In the genomic region with DNA sequence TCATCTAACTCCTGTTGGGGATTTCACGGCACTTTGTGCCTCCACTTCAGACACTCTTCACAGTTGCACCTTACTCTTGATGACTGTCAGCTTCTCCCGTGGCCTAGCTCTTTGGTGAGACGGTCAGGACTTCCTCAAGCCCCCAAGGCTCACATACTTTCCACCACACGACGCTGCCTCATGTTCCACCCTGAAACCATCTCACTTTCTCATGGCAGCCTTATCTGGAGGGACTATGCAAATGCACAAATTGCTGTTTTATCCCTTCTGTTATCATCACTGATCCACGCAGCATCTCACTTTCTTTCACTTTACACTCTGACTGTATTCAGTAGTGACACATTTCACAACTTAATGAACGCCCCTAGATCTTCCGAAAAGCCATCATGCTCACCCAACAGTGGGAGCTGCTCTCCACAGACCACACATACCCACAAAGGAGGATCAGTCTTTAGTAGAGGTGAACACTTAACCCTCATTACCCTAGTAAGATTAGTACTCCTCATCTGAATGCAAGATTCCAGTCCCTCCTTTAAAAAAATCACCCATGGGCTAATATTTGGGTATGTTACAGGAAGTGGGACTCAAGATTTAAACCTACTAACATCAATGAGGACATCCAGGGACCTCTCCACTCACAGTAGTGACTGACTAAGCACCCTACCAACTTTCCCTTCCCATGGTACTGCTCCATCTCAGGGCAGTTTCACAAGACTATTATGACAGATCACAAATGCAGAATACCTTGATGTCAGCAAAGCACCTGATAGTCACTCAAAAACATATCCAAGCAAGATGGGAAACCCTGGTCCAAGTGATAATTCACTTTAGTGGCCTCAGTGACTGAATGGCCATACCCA, we compare ENCODE assay signal across 10 cellular contexts. TPM values are rescaled to one million over a fixed set of nuclear protein-coding genes. Genes with fewer than 3 reads are reported as not detected.
DNase-seq lines count a peak whose midpoint lies in the region; ATAC-seq and TF ChIP-seq lines count a peak whose summit lies in the region.
"Had no signal": no experiment of that assay in that cellular context is flagged by ENCODE, and none has a peak within 500 bp of the region (broad histone marks: within the 10 kb centered on the region; RNA-seq: fewer than 3 reads in every experiment).

No MANE protein-coding gene starts in this region.

- H3K36me3 Mint-ChIP-seq in immature natural killer cell, result peaks cover 0 to 10% (median 0%) of the 10 kb centered on the region in 3 donors

- no peaks in the 10 kb centered on the region for H3K4me1 ChIP-seq in body of pancreas

- intact Hi-C loops in body of pancreas (cut with DNase I), result no loop called here

- H3K4me3 ChIP-seq in GM08714 (ENCODE audit: low read length) (peak overlapping the region; percentile 31; the same call in 1 of the 2 replicates), body of pancreas (no peak overlapping the region)

- DNase-seq in immature natural killer cell (peak; percentile 70 to 83 (median 78)), DMS 273 (lab: John Stamatoyannopoulos, UW; ENCODE audit: unreplicated experiment) (no peak), body of pancreas (no peak), NCI-H1694 treated with DMSO at 0.1 percent for 48 hours (lab: John Stamatoyannopoulos, UW) (no peak), NCI-H128 (lab: John Stamatoyannopoulos, UW; ENCODE audit: unreplicated experiment) (no peak)
- DNase-seq: DMS153 had no signal

- ATAC-seq in GM21528 (IDR thresholded peaks at IDR 0.05; ENCODE audit: low FRiP score, unreplicated experiment) (peak; percentile 71), HG03575 (IDR thresholded peaks at IDR 0.05; ENCODE audit: extremely low read depth, insufficient number of reproducible peaks, low FRiP score, unreplicated experiment) (peak; percentile 71), body of pancreas (no peak)

- peak overlapping the region in 4 of 6 donors; percentile 94 to 98 (median 96) for H3K27ac Mint-ChIP-seq in immature natural killer cell

- 67 to 72% methylated on average over 8 of the region's 8 CpGs for WGBS in body of pancreas, 2 donors

- no peaks in the 10 kb centered on the region for H3K36me3 ChIP-seq in body of pancreas (replicated peaks in 1 of 2; ENCODE audit: insufficient read depth in 1 of 2, low read depth in 2 of 2)

- H3K27ac ChIP-seq in body of pancreas, result no peak overlapping the region

- H3K9me3 ChIP-seq in body of pancreas, result no peaks in the 10 kb centered on the region

- no peaks in the 10 kb centered on the region for H3K27me3 ChIP-seq in body of pancreas

- peak overlapping the region; percentile 64 to 83 (median 74) for H3K4me3 Mint-ChIP-seq in immature natural killer cell
- H3K4me3 Mint-ChIP-seq: brain had no signal

- H3K27me3 Mint-ChIP-seq in immature natural killer cell (ENCODE audit: low read depth in 3 of 3), result peaks cover 0 to 20% (median 18%) of the 10 kb centered on the region in 3 donors
- H3K27me3 Mint-ChIP-seq: brain had no signal

- no peak for TF ChIP-seq POLR2A in body of pancreas (IDR thresholded peaks at IDR 0.05)

- H3K4me1 Mint-ChIP-seq in immature natural killer cell, result no peaks in the 10 kb centered on the region

- H3K9me3 Mint-ChIP-seq in immature natural killer cell, result no peaks in the 10 kb centered on the region
- H3K9me3 Mint-ChIP-seq: brain had no signal

- TF ChIP-seq CTCF in body of pancreas (IDR thresholded peaks at IDR 0.05), result no peak

RNA-seq across cellular contexts. Expression of gene FYN, which starts 35.4 kb away (rescaled TPM):
- polyA plus RNA-seq in immature natural killer cell, result 100 to 1,000 TPM; 358 to 488 (median 414) TPM
- 10 to 100 TPM; 25.7 to 83.1 TPM for total RNA-seq in body of pancreas

Comparison
In these comparisons a context has a peak if more than half of its experiments do, and no peak if none do; other contexts are left out.
1. DNase-seq: peak in immature natural killer cell (3 of 3); none in DMS 273 (single experiment), body of pancreas (0 of 4), NCI-H1694 treated with DMSO at 0.1 percent for 48 hours (single experiment) and NCI-H128 (single experiment).